In genomic region chr1:15355968-15356621, GRCh38 we compare ENCODE assay signal across 16 cellular contexts. TPM values are rescaled to one million over a fixed set of nuclear protein-coding genes. Genes with fewer than 3 reads are reported as not detected.
DNase-seq lines count a peak whose midpoint lies in the region; ATAC-seq, FAIRE-seq and TF ChIP-seq lines count a peak whose summit lies in the region.
"Had no signal": no experiment of that assay in that cellular context is flagged by ENCODE, and none has a peak within 500 bp of the region (broad histone marks: within the 10 kb centered on the region; RNA-seq: fewer than 3 reads in every experiment).

No MANE protein-coding gene starts in this region.

- no peak overlapping the region for H3K4me3 Mint-ChIP-seq in activated CD8-positive, alpha-beta T cell treated with anti-CD3 and anti-CD28 coated beads for 36 hours
- no peak overlapping the region for H3K4me3 Mint-ChIP-seq in activated CD8-positive, alpha-beta T cell treated with anti-CD3 and anti-CD28 coated beads, Interleukin-2, amount 10 ng/mL, durations not matched to agents 7 days and 5 days
- H3K4me3 Mint-ChIP-seq: activated CD4-positive, alpha-beta T cell treated with anti-CD3 and anti-CD28 coated beads, Interleukin-2, amount 10 ng/mL, durations not matched to agents 24 days and 14 days; memory B cell; T-helper 1 cell treated with Interleukin-12 subunit alpha and Interleukin-12 subunit beta and Interleukin-4 antibody, amounts not matched to agents 30 μg/mL and 1 μg/mL, for 36 hours; type B pancreatic cell had no signal

- RAD21 ChIA-PET in GM12878 (lab: Charles Lee; ENCODE audit: unreplicated experiment), result no interaction called here

- no peaks in the 10 kb centered on the region for H3K9me3 ChIP-seq in GM12878 (replicated peaks; ENCODE audit: control insufficient read depth, insufficient read depth, low read length)
- H3K9me3 ChIP-seq in osteoblast (ENCODE audit: low read depth, low read length), result no peaks in the 10 kb centered on the region

- H2AFZ ChIP-seq in GM12878 (ENCODE audit: control insufficient read depth, low read depth, low read length) (no peak overlapping the region), osteoblast (ENCODE audit: low read length) (no peak overlapping the region)

- no peak for TF ChIP-seq RAD21 in GM12878 (IDR thresholded peaks at IDR 0.05; ENCODE audit: insufficient read depth, low read depth, low read length)

- TF ChIP-seq POLR2A in GM12878 (IDR thresholded peaks at IDR 0.05; ENCODE audit: low read depth, low read length), result no peak

- H3K79me2 ChIP-seq in GM12878 (ENCODE audit: control insufficient read depth, insufficient read depth, low read length) (no peaks in the 10 kb centered on the region), osteoblast (ENCODE audit: insufficient read depth, low read length) (no peaks in the 10 kb centered on the region)

- DNase-seq in activated CD8-positive, alpha-beta T cell treated with anti-CD3 and anti-CD28 coated beads for 36 hours, result no peak
- DNase-seq in activated CD8-positive, alpha-beta T cell treated with anti-CD3 and anti-CD28 coated beads, Interleukin-2, amount 10 ng/mL, durations not matched to agents 7 days and 5 days, result no peak
- peak; percentile 91 for DNase-seq in NCI-H460 (ENCODE audit: extremely low read depth, low read depth)
- no peak for DNase-seq in GM12878 (ENCODE audit: low read depth, low spot score)
- DNase-seq in osteoblast (ENCODE audit: insufficient read length, low spot score, missing footprints), result peak; percentile 45
- DNase-seq in MV-4-11 (lab: John Stamatoyannopoulos, UW), result no peak
- DNase-seq in middle frontal gyrus (ENCODE audit: extremely low spot score, low spot score), result no peak
- DNase-seq: activated CD4-positive, alpha-beta T cell treated with anti-CD3 and anti-CD28 coated beads, Interleukin-2, amount 10 ng/mL, durations not matched to agents 24 days and 14 days; activated effector memory CD4-positive, alpha-beta T cell treated with anti-CD3 and anti-CD28 coated beads, Interleukin-2, amount 50 U/mL, for 16 hours; central memory CD4-positive, alpha-beta T cell; COR-L47; MM.1S had no signal

- H3K27ac Mint-ChIP-seq in activated CD8-positive, alpha-beta T cell treated with anti-CD3 and anti-CD28 coated beads for 36 hours, result no peak overlapping the region
- H3K27ac Mint-ChIP-seq in activated CD8-positive, alpha-beta T cell treated with anti-CD3 and anti-CD28 coated beads, Interleukin-2, amount 10 ng/mL, durations not matched to agents 7 days and 5 days, result no peak overlapping the region
- H3K27ac Mint-ChIP-seq: activated CD4-positive, alpha-beta T cell treated with anti-CD3 and anti-CD28 coated beads, Interleukin-2, amount 10 ng/mL, durations not matched to agents 24 days and 14 days; memory B cell; T-helper 1 cell treated with Interleukin-12 subunit alpha and Interleukin-12 subunit beta and Interleukin-4 antibody, amounts not matched to agents 30 μg/mL and 1 μg/mL, for 36 hours; type B pancreatic cell had no signal

- peaks cover 2% of the 10 kb centered on the region for H3K9me3 Mint-ChIP-seq in activated CD8-positive, alpha-beta T cell treated with anti-CD3 and anti-CD28 coated beads for 36 hours
- H3K9me3 Mint-ChIP-seq in activated CD8-positive, alpha-beta T cell treated with anti-CD3 and anti-CD28 coated beads, Interleukin-2, amount 10 ng/mL, durations not matched to agents 7 days and 5 days (ENCODE audit: insufficient read depth), result no peaks in the 10 kb centered on the region
- H3K9me3 Mint-ChIP-seq: memory B cell; T-helper 1 cell treated with Interleukin-12 subunit alpha and Interleukin-12 subunit beta and Interleukin-4 antibody, amounts not matched to agents 30 μg/mL and 1 μg/mL, for 36 hours; type B pancreatic cell had no signal

- 39% methylated on average over 16 of the region's 16 CpGs for WGBS in GM12878 (ENCODE audit: insufficient coverage, insufficient replicate concordance, low lambda C conversion rate, missing lambda C conversion rate)

- peaks cover 2% of the 10 kb centered on the region for H3K27me3 Mint-ChIP-seq in activated CD8-positive, alpha-beta T cell treated with anti-CD3 and anti-CD28 coated beads for 36 hours
- H3K27me3 Mint-ChIP-seq in activated CD8-positive, alpha-beta T cell treated with anti-CD3 and anti-CD28 coated beads, Interleukin-2, amount 10 ng/mL, durations not matched to agents 7 days and 5 days (ENCODE audit: low read depth), result peaks cover 15% of the 10 kb centered on the region
- H3K27me3 Mint-ChIP-seq: type B pancreatic cell had no signal

- H3K4me1 ChIP-seq in GM12878 (ENCODE audit: control insufficient read depth, insufficient read depth, low read length) (peaks cover 9% of the 10 kb centered on the region), osteoblast (ENCODE audit: insufficient read depth, low read length) (peaks cover 39% of the 10 kb centered on the region)

- in situ Hi-C loops in GM12878 (cut with MboI), result no loop called here

- SMC1A ChIA-PET in GM12878 (lab: Charles Lee; ENCODE audit: uncharacterized antibody, unreplicated experiment), result no interaction called here

- no peaks in the 10 kb centered on the region for H3K36me3 Mint-ChIP-seq in activated CD8-positive, alpha-beta T cell treated with anti-CD3 and anti-CD28 coated beads for 36 hours (ENCODE audit: low read depth)
- no peaks in the 10 kb centered on the region for H3K36me3 Mint-ChIP-seq in activated CD8-positive, alpha-beta T cell treated with anti-CD3 and anti-CD28 coated beads, Interleukin-2, amount 10 ng/mL, durations not matched to agents 7 days and 5 days (ENCODE audit: low read depth)
- H3K36me3 Mint-ChIP-seq: memory B cell, type B pancreatic cell had no signal

- H3K4me2 ChIP-seq in GM12878 (ENCODE audit: control insufficient read depth, insufficient read depth), result no peak overlapping the region
- no peak overlapping the region for H3K4me2 ChIP-seq in osteoblast (ENCODE audit: insufficient read depth, low read length)

- peak; percentile 30 for ATAC-seq in activated CD8-positive, alpha-beta T cell treated with anti-CD3 and anti-CD28 coated beads for 36 hours
- ATAC-seq in activated CD8-positive, alpha-beta T cell treated with anti-CD3 and anti-CD28 coated beads, Interleukin-2, amount 10 ng/mL, durations not matched to agents 7 days and 5 days, result no peak
- ATAC-seq in GM12878 (no peak), HG02840 (IDR thresholded peaks at IDR 0.05; ENCODE audit: low FRiP score, unreplicated experiment) (no peak)

- no peak overlapping the region for H3K9ac ChIP-seq in GM12878 (ENCODE audit: control insufficient read depth, insufficient read depth, low read length)

- CTCF ChIA-PET in activated CD8-positive, alpha-beta T cell treated with anti-CD3 and anti-CD28 coated beads for 36 hours (lab: Charles Lee), result interaction anchor here (0.5 kb wide), 1 partner anchor 143 kb away, joined by 4 read pairs; no protein-coding TSS in a partner anchor
- CTCF ChIA-PET in activated CD8-positive, alpha-beta T cell treated with anti-CD3 and anti-CD28 coated beads, Interleukin-2, amount 10 ng/mL, durations not matched to agents 7 days and 5 days (lab: Charles Lee), result interaction anchor here (1.2 kb wide), 1 partner anchor 32 kb away, joined by 3 read pairs; no protein-coding TSS in a partner anchor
- CTCF ChIA-PET in GM12878 (lab: Yijun Ruan, JAX), result interaction anchor here (0.5 kb wide), 1 partner anchor 14 kb away, joined by 3 read pairs; no protein-coding TSS in a partner anchor

- H3K36me3 ChIP-seq in GM12878 (ENCODE audit: control insufficient read depth in 2 of 2, insufficient read depth in 2 of 2, low read length in 1 of 2), result no peaks in the 10 kb centered on the region
- no peaks in the 10 kb centered on the region for H3K36me3 ChIP-seq in osteoblast (ENCODE audit: insufficient read depth, low read length)

- no TSS peak for BruUV-seq in GM12878 (replicated peaks; lab: Mats Ljungman, UMichigan)

- TF ChIP-seq EP300 in GM12878 (IDR thresholded peaks at IDR 0.05; ENCODE audit: borderline replicate concordance in 1 of 2, control insufficient read depth in 1 of 2, low read depth in 2 of 2, low read length in 2 of 2), result no peak

- FAIRE-seq in GM12878 (lab: Jason Lieb, UNC), result peak; percentile 56

- H3K27me3 ChIP-seq in GM12878 (replicated peaks in 1 of 2; ENCODE audit: control insufficient read depth in 2 of 2, insufficient read depth in 2 of 2, low read length in 1 of 2) (no peaks in the 10 kb centered on the region), osteoblast (ENCODE audit: insufficient read depth, low read length) (no peaks in the 10 kb centered on the region)

- H4K20me1 ChIP-seq in GM12878 (ENCODE audit: control insufficient read depth, insufficient read depth), result no peaks in the 10 kb centered on the region
- H4K20me1 ChIP-seq in osteoblast (ENCODE audit: insufficient read depth, low read length), result no peaks in the 10 kb centered on the region

- H3K4me3 ChIP-seq in GM12878, result no peak overlapping the region
- H3K4me3 ChIP-seq in osteoblast (ENCODE audit: insufficient read depth, low read length), result no peak overlapping the region

- H3K27ac ChIP-seq in GM12878 (ENCODE audit: control insufficient read depth, insufficient read depth) (no peak overlapping the region), osteoblast (ENCODE audit: low read depth, low read length) (peak overlapping the region; percentile 26)

- intact Hi-C loops in activated CD8-positive, alpha-beta T cell treated with anti-CD3 and anti-CD28 coated beads for 36 hours (cut with micrococcal nuclease), result no loop called here
- intact Hi-C loops in GM12878 (cut with micrococcal nuclease; ENCODE audit: unreplicated experiment), result no loop called here

- peaks cover 32% of the 10 kb centered on the region for H3K4me1 Mint-ChIP-seq in activated CD8-positive, alpha-beta T cell treated with anti-CD3 and anti-CD28 coated beads for 36 hours (ENCODE audit: low read depth)
- peaks cover 21% of the 10 kb centered on the region for H3K4me1 Mint-ChIP-seq in activated CD8-positive, alpha-beta T cell treated with anti-CD3 and anti-CD28 coated beads, Interleukin-2, amount 10 ng/mL, durations not matched to agents 7 days and 5 days (ENCODE audit: low read depth)
- H3K4me1 Mint-ChIP-seq: memory B cell had no signal

- POLR2A ChIA-PET in activated CD8-positive, alpha-beta T cell treated with anti-CD3 and anti-CD28 coated beads for 36 hours (lab: Charles Lee), result interaction anchor here (0.9 kb wide), 1 partner anchor 58 kb away, joined by 3 read pairs; no protein-coding TSS in a partner anchor
- POLR2A ChIA-PET in activated CD8-positive, alpha-beta T cell treated with anti-CD3 and anti-CD28 coated beads, Interleukin-2, amount 10 ng/mL, durations not matched to agents 7 days and 5 days (lab: Charles Lee), result interaction anchor here (0.9 kb wide), 1 partner anchor 10 kb away, joined by 4 read pairs; no protein-coding TSS in a partner anchor
- POLR2A ChIA-PET in GM12878 (lab: Charles Lee), result no interaction called here

- no peak for TF ChIP-seq CTCF in activated CD8-positive, alpha-beta T cell treated with anti-CD3 and anti-CD28 coated beads for 36 hours (IDR thresholded peaks at IDR 0.05)
- no peak for TF ChIP-seq CTCF in GM12878 (IDR thresholded peaks at IDR 0.05 in 2 of 3, conservative IDR thresholded peaks at IDR 0.05 in 1 of 3; ENCODE audit: control insufficient read depth in 2 of 3, extremely low read depth in 1 of 3, insufficient read depth in 1 of 3, low read depth in 3 of 3, low read length in 3 of 3)
- no peak for TF ChIP-seq CTCF in osteoblast (IDR thresholded peaks at IDR 0.05; ENCODE audit: extremely low read depth, low read depth, low read length)

RNA-seq across cellular contexts. Expression of gene EFHD2, which starts 53.6 kb away (rescaled TPM):
- 10 to 100 TPM; 45.6 to 45.8 TPM for total RNA-seq in activated CD8-positive, alpha-beta T cell treated with anti-CD3 and anti-CD28 coated beads for 36 hours
- total RNA-seq in activated CD8-positive, alpha-beta T cell treated with anti-CD3 and anti-CD28 coated beads, Interleukin-2, amount 10 ng/mL, durations not matched to agents 7 days and 5 days, result 10 to 100 TPM; 71.0 to 71.8 TPM
- total RNA-seq in NCI-H460 (2014; rRNA removed; shearing (Covaris generic)), result 212 and 236 TPM in 2 replicates
- 363 and 455 TPM in 2 replicates for polyA plus RNA-seq in NCI-H460 (2014; cell fraction: nucleus; rRNA removed)
- 16.2 and 21.3 TPM in 2 replicates for total RNA-seq in GM12878 (2013; cell fraction: nucleolus; rRNA removed)
- total RNA-seq in GM12878 (2014; rRNA removed), result 68.9 and 85.1 TPM in 2 replicates
- 25.7 and 31.5 TPM in 2 replicates for total RNA-seq in GM12878 (2014; rRNA removed; fragmentation: Illumina TruSeq; extraction: Trizol)
- total RNA-seq in GM12878 (2021), result 106 and 107 TPM in 2 replicates
- polyA plus RNA-seq in GM12878 (2011; ENCODE audit: low read depth), result 21.5 TPM
- polyA plus RNA-seq in GM12878 (2011; rRNA removed), result 27.6 and 47.2 TPM in 2 replicates
- 57.7 and 83.4 TPM in 2 replicates for polyA plus RNA-seq in GM12878 (2011; cell fraction: cytosol; rRNA removed)
- polyA plus RNA-seq in GM12878 (2011; cell fraction: nucleus; rRNA removed), result 55.8 and 67.2 TPM in 2 replicates
- 54.9 and 67.3 TPM in 2 replicates for polyA plus RNA-seq in GM12878 (2012)
- polyA plus RNA-seq in GM12878 (2014; fragmentation: Illumina TruSeq; extraction: Trizol), result 8.7 and 31.3 TPM in 2 replicates
- polyA plus RNA-seq in GM12878 (2014; fragmentation: Nextera tagmentation; extraction: Ambion mirVana), result 1 to 10 TPM; 4.0 to 6.6 TPM
- 99.2 and 126 TPM in 2 replicates for polyA plus RNA-seq in GM12878 (2014; rRNA removed)
- 100 to 1,000 TPM in 1 of 2 experiments, 10 to 100 TPM in 1; 96.3 to 114 TPM for polyA plus RNA-seq in GM12878 (2016; fragmentation: Nextera tagmentation; extraction: Ambion mirVana)
- polyA minus RNA-seq in GM12878 (2011; rRNA and poly(A)+ RNA removed), result 13.5 and 27.4 TPM in 2 replicates
- polyA minus RNA-seq in GM12878 (2011; cell fraction: cytosol; rRNA and poly(A)+ RNA removed), result 21.4 and 25.4 TPM in 2 replicates
- 6.2 and 10.5 TPM in 2 replicates for polyA minus RNA-seq in GM12878 (2011; cell fraction: nucleus; rRNA and poly(A)+ RNA removed)
- total RNA-seq in osteoblast, result 35.8 and 36.8 TPM in 2 replicates

Comparison
In these comparisons a context has a peak if more than half of its experiments do, and no peak if none do; other contexts are left out.
1. DNase-seq: peak in NCI-H460 (single experiment) and osteoblast (single experiment); none in activated CD8-positive, alpha-beta T cell treated with anti-CD3 and anti-CD28 coated beads for 36 hours (single experiment), activated CD8-positive, alpha-beta T cell treated with anti-CD3 and anti-CD28 coated beads, Interleukin-2, amount 10 ng/mL, durations not matched to agents 7 days and 5 days (single experiment), GM12878 (single experiment), MV-4-11 (single experiment) and middle frontal gyrus (single experiment).